In the genomic region with DNA sequence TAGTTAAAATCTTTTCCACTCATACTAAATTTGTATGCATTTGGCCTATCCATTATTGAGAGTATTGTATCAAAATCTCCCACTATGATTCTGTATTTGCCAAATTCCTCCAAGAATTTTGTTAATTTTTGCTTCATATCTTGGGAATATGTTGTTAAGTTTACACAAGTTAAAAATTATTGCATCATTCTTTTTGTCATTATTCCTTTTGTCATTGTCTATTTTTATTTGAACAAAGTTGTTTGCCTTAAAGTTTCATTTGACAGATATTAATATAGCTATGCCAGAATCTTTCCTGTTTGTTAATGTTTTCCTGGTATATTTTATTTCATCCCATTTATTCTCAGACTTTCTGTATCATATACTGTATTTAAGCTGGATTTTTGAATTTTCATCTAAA, we compare ENCODE assay signal across 1 cellular context.
TF ChIP-seq lines count a peak whose summit lies in the region.

No MANE protein-coding gene starts in this region.

TF ChIP-seq in K562, 482 proteins besides CTCF, POLR2A, EP300 and RAD21 (continued from another document):
- TF ChIP-seq, protein P1, sequence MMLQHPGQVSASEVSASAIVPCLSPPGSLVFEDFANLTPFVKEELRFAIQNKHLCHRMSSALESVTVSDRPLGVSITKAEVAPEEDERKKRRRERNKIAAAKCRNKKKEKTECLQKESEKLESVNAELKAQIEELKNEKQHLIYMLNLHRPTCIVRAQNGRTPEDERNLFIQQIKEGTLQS (IDR thresholded peaks at IDR 0.05) = peak; percentile 58; the same call in 1 of the 2 replicates
- TF ChIP-seq, protein P1 (CRISPR knock-in tag; conservative IDR thresholded peaks at IDR 0.05) = no peak
- 0 out of 2 replicates have a peak, but pooled peaks have one; percentile 21 for TF ChIP-seq CEBPB (tag; IDR thresholded peaks at IDR 0.05)
- TF ChIP-seq ZBTB8A (IDR thresholded peaks at IDR 0.05; ENCODE audit: partially characterized antibody) = no peak
